ENCODE assay signal across 8 cellular contexts in genomic region chr6:30722025-30722279, GRCh38. TPM values are rescaled to one million over a fixed set of nuclear protein-coding genes. Genes with fewer than 3 reads are reported as not detected.
DNase-seq lines count a peak whose midpoint lies in the region; ATAC-seq and TF ChIP-seq lines count a peak whose summit lies in the region.
"Not testable (repeated sequence)": the region's sequence is repeated elsewhere in the genome, so short reads cannot be mapped to it uniquely, and the experiment has no call there.

No MANE protein-coding gene starts in this region.

- peaks cover 37 to 60% (median 53%) of the 10 kb centered on the region in 3 donors for H3K4me1 Mint-ChIP-seq in naive B cell

- H3K27ac ChIP-seq in HUES6 (ENCODE audit: low read depth, low read length): peak overlapping the region; percentile 96
- H3K27ac ChIP-seq in SK-N-MC: peak overlapping the region; percentile 95
- peak overlapping the region; percentile 77 for H3K27ac ChIP-seq in effector memory CD4-positive, alpha-beta T cell (ENCODE audit: insufficient read depth, low read length, poor library complexity, severe bottlenecking)
- H3K27ac ChIP-seq in hepatocyte: peak overlapping the region; percentile 92

- not testable (repeated sequence) for H2AFZ ChIP-seq in hepatocyte

- H3K4me2 ChIP-seq in hepatocyte: peak overlapping the region; percentile 90

- not testable (repeated sequence) for ATAC-seq in activated naive CD4-positive, alpha-beta T cell treated with anti-CD3 and anti-CD28 coated beads, Interleukin-2, amount 50 U/mL, for 72 hours; naive B cell (ENCODE audit: low read depth in 2 of 2)

- H3K27me3 ChIP-seq in BE2C; HUES6 (ENCODE audit: control insufficient read depth, insufficient read depth, low read length); effector memory CD4-positive, alpha-beta T cell (replicated peaks; ENCODE audit: control insufficient read depth, insufficient read depth, low read length, poor library complexity, severe bottlenecking); hepatocyte: not testable (repeated sequence)

- H3K27me3 Mint-ChIP-seq in naive B cell: not testable (repeated sequence)

- H3K79me2 ChIP-seq in hepatocyte: peaks cover 63% of the 10 kb centered on the region

- peaks cover 46% of the 10 kb centered on the region for H4K20me1 ChIP-seq in hepatocyte (ENCODE audit: insufficient read depth, poor library complexity, severe bottlenecking)

- not testable (repeated sequence) for H3K9me3 ChIP-seq in BE2C; HUES6 (ENCODE audit: control insufficient read depth, insufficient read depth, low read depth, low read length); SK-N-MC (ENCODE audit: low read depth, low read length); effector memory CD4-positive, alpha-beta T cell (ENCODE audit: control insufficient read depth, low read length); hepatocyte (ENCODE audit: low read depth)

- not testable (repeated sequence) for DNase-seq in BE2C; SK-N-MC (ENCODE audit: low read depth, low spot score); activated naive CD4-positive, alpha-beta T cell treated with anti-CD3 and anti-CD28 coated beads, Interleukin-2, amount 50 U/mL, for 72 hours (ENCODE audit: low spot score in 2 of 2); effector memory CD4-positive, alpha-beta T cell; naive B cell
- peak; percentile 46 for DNase-seq in hepatocyte (ENCODE audit: low spot score)
- peak; percentile 54 for DNase-seq in stimulated activated CD8-positive, alpha-beta memory T cell treated with anti-CD3 and anti-CD28 coated beads, Interleukin-4, amount 100 ng/mL, for 48 hours

- H3K4me3 Mint-ChIP-seq in naive B cell: peak overlapping the region; percentile 89 to 100 (median 99)

- H3K9ac ChIP-seq in HUES6 (ENCODE audit: low read length) (peak overlapping the region; percentile 100), SK-N-MC (ENCODE audit: insufficient read length) (peak overlapping the region; percentile 99)

- not testable (repeated sequence) for TF ChIP-seq CTCF in BE2C (IDR thresholded peaks at IDR 0.05; ENCODE audit: low read depth, low read length); hepatocyte (IDR thresholded peaks at IDR 0.05; ENCODE audit: poor library complexity)

- H3K27ac Mint-ChIP-seq in activated naive CD4-positive, alpha-beta T cell treated with anti-CD3 and anti-CD28 coated beads, Interleukin-2, amount 50 U/mL, for 72 hours: peak overlapping the region; percentile 93 to 97
- H3K27ac Mint-ChIP-seq in naive B cell: peak overlapping the region in 5 of 6 donors; percentile 93 to 98 (median 97)

- H3K9me2 ChIP-seq in hepatocyte (replicated peaks; ENCODE audit: insufficient read depth): not testable (repeated sequence)

- H3K4me3 ChIP-seq in BE2C (ENCODE audit: low read depth, low read length) (peak overlapping the region; percentile 96), HUES6 (ENCODE audit: low read depth, low read length) (peak overlapping the region; percentile 99), SK-N-MC (peak overlapping the region; percentile 85), hepatocyte (peak overlapping the region; percentile 72)
- peak overlapping the region; percentile 54 for H3K4me3 ChIP-seq in effector memory CD4-positive, alpha-beta T cell (ENCODE audit: insufficient read depth, low read depth, low read length, poor library complexity, severe bottlenecking)

- H3K9me3 Mint-ChIP-seq in activated naive CD4-positive, alpha-beta T cell treated with anti-CD3 and anti-CD28 coated beads, Interleukin-2, amount 50 U/mL, for 72 hours; naive B cell: not testable (repeated sequence)

- H3K36me3 ChIP-seq in BE2C (peaks cover 56% of the 10 kb centered on the region), HUES6 (ENCODE audit: control insufficient read depth, insufficient read depth, low read length) (peaks cover 46% of the 10 kb centered on the region), SK-N-MC (ENCODE audit: insufficient read depth, low read length) (peaks cover 46% of the 10 kb centered on the region)
- H3K36me3 ChIP-seq in effector memory CD4-positive, alpha-beta T cell (ENCODE audit: control insufficient read depth, insufficient read depth, low read length): peaks cover 36% of the 10 kb centered on the region
- not testable (repeated sequence) for H3K36me3 ChIP-seq in hepatocyte (replicated peaks; ENCODE audit: insufficient read depth, low read depth)

- WGBS in hepatocyte (ENCODE audit: low lambda C conversion rate, missing lambda C conversion rate): 3% methylated on average over 10 of the region's 10 CpGs

- H3K36me3 Mint-ChIP-seq in activated naive CD4-positive, alpha-beta T cell treated with anti-CD3 and anti-CD28 coated beads, Interleukin-2, amount 50 U/mL, for 72 hours: peaks cover 63 to 65% of the 10 kb centered on the region in 2 donors
- peaks cover 9 to 25% of the 10 kb centered on the region in 2 donors for H3K36me3 Mint-ChIP-seq in naive B cell

- not testable (repeated sequence) for H3K4me1 ChIP-seq in BE2C
- H3K4me1 ChIP-seq in HUES6 (ENCODE audit: control insufficient read depth, insufficient read depth, low read length) (peaks cover 10% of the 10 kb centered on the region), hepatocyte (ENCODE audit: insufficient read depth) (peaks cover 13% of the 10 kb centered on the region)
- peaks cover 17% of the 10 kb centered on the region for H3K4me1 ChIP-seq in effector memory CD4-positive, alpha-beta T cell (ENCODE audit: control insufficient read depth, insufficient read depth, low read length, poor library complexity, severe bottlenecking)

RNA-seq across cellular contexts. Expression of gene TUBB, which starts 1.8 kb away (rescaled TPM):
- 764 TPM for polyA plus RNA-seq in BE2C (2012; ENCODE audit: insufficient read depth, insufficient read length, low read depth)
- 1,000 to 10,000 TPM; 1,507 to 1,783 TPM for total RNA-seq in activated naive CD4-positive, alpha-beta T cell treated with anti-CD3 and anti-CD28 coated beads, Interleukin-2, amount 50 U/mL, for 72 hours
- total RNA-seq in hepatocyte: 460 and 470 TPM in 2 replicates
- polyA plus RNA-seq in hepatocyte: 414 and 433 TPM in 2 replicates
- 100 to 1,000 TPM in 1 of 6 donors, 10 to 100 TPM in 5; 37.9 to 104 (median 73.3) TPM for polyA plus RNA-seq in naive B cell (ENCODE audit: low read depth in 6 of 6)

RNA-seq across cellular contexts. Expression of gene MDC1, which starts 4.9 kb away (rescaled TPM):
- 41.4 TPM for polyA plus RNA-seq in BE2C (2012; ENCODE audit: insufficient read depth, insufficient read length, low read depth)
- total RNA-seq in activated naive CD4-positive, alpha-beta T cell treated with anti-CD3 and anti-CD28 coated beads, Interleukin-2, amount 50 U/mL, for 72 hours: 100 to 1,000 TPM in 1 of 2 donors, 10 to 100 TPM in 1; 84.2 to 127 TPM
- total RNA-seq in hepatocyte: 3.3 and 8.7 TPM in 2 replicates
- 9.8 and 9.9 TPM in 2 replicates for polyA plus RNA-seq in hepatocyte
- 1 to 10 TPM; 2.0 to 8.3 (median 3.5) TPM for polyA plus RNA-seq in naive B cell (ENCODE audit: low read depth in 6 of 6)

RNA-seq across cellular contexts. Expression of gene FLOT1, which starts 20.5 kb away (rescaled TPM):
- polyA plus RNA-seq in BE2C (2012; ENCODE audit: insufficient read depth, insufficient read length, low read depth): 190 TPM
- total RNA-seq in activated naive CD4-positive, alpha-beta T cell treated with anti-CD3 and anti-CD28 coated beads, Interleukin-2, amount 50 U/mL, for 72 hours: 100 to 1,000 TPM; 194 to 219 TPM
- total RNA-seq in hepatocyte: 93.5 and 103 TPM in 2 replicates
- polyA plus RNA-seq in hepatocyte (144 and 148 TPM in 2 replicates), naive B cell (ENCODE audit: low read depth in 6 of 6) (10 to 100 TPM; 43.5 to 65.2 (median 52.4) TPM)

RNA-seq across cellular contexts. Expression of gene IER3, which starts 22.4 kb away (rescaled TPM):
- polyA plus RNA-seq in BE2C (2012; ENCODE audit: insufficient read depth, insufficient read length, low read depth): 6.2 TPM
- total RNA-seq in activated naive CD4-positive, alpha-beta T cell treated with anti-CD3 and anti-CD28 coated beads, Interleukin-2, amount 50 U/mL, for 72 hours: 100 to 1,000 TPM in 1 of 2 donors, 10 to 100 TPM in 1; 70.0 to 279 TPM
- 173 and 193 TPM in 2 replicates for total RNA-seq in hepatocyte
- 158 and 159 TPM in 2 replicates for polyA plus RNA-seq in hepatocyte
- under 1 TPM in 1 of 6 donors, not detected in 5; 0.31 TPM for polyA plus RNA-seq in naive B cell (ENCODE audit: low read depth in 6 of 6)

RNA-seq across cellular contexts. Expression of gene NRM, which starts 31.2 kb away (rescaled TPM):
- polyA plus RNA-seq in BE2C (2012; ENCODE audit: insufficient read depth, insufficient read length, low read depth): 58.5 TPM
- 10 to 100 TPM; 35.7 to 53.5 TPM for total RNA-seq in activated naive CD4-positive, alpha-beta T cell treated with anti-CD3 and anti-CD28 coated beads, Interleukin-2, amount 50 U/mL, for 72 hours
- total RNA-seq in hepatocyte: 7.2 and 7.8 TPM in 2 replicates
- polyA plus RNA-seq in hepatocyte (17.2 and 21.0 TPM in 2 replicates), naive B cell (ENCODE audit: low read depth in 6 of 6) (10 to 100 TPM; 37.3 to 72.1 (median 45.4) TPM)
